ENCODE assay signal across 1 cellular context in the genomic region with DNA sequence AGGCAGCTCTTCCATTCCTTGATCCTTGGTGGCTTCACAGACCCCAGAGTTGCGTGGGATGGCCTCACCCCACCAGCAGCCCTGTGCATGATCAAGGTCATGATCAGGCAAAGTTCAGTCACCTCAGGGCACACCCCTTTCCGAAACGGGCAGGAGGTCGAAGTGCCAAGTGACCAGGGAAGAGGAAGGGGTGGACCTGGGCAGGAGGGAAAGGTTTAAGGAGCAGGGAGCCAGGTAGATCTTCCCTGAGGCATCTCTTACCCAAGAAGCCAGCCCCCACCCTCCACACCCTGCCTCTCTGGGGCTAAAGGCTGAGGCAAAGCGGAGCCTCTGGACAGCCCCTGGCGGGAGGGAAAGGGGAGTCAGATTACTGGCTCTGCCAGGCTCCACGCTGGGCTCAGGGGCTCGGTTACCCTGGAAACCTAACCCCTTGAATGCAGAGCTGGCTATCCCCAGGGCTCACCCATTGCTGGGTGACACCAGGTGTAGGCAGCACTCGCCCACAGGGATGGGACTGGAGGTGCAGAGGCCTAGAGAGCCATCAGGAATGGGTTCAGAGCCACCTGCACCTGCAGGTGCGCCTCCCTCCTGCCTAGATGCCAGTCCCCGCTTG.
TF ChIP-seq lines count a peak whose summit lies in the region.

No MANE protein-coding gene starts in this region.

TF ChIP-seq in HepG2, 621 proteins besides CTCF, POLR2A, EP300 and RAD21 (continues in another document):
- TF ChIP-seq ZNF652 (CRISPR knock-in tag; IDR thresholded peaks at IDR 0.05; ENCODE audit: borderline replicate concordance, low read depth) (no peak), PHF20 (CRISPR knock-in tag; IDR thresholded peaks at IDR 0.05) (no peak), ZNF703 (CRISPR knock-in tag; IDR thresholded peaks at IDR 0.05; ENCODE audit: borderline replicate concordance) (no peak), ZNF660 (CRISPR knock-in tag; IDR thresholded peaks at IDR 0.05; ENCODE audit: borderline replicate concordance, low read depth) (no peak), RFX3 (CRISPR knock-in tag; IDR thresholded peaks at IDR 0.05) (no peak), ZBTB8A (CRISPR knock-in tag; IDR thresholded peaks at IDR 0.05; ENCODE audit: borderline replicate concordance, low read depth) (no peak), SALL1 (CRISPR knock-in tag; IDR thresholded peaks at IDR 0.05) (peak; percentile 31; the same call in 1 of the 2 replicates), ZNF24 (IDR thresholded peaks at IDR 0.05) (no peak), ZNF709 (CRISPR knock-in tag; IDR thresholded peaks at IDR 0.05) (no peak), ZNF333 (CRISPR knock-in tag; IDR thresholded peaks at IDR 0.05; ENCODE audit: borderline replicate concordance) (no peak), AKAP8 (CRISPR knock-in tag; IDR thresholded peaks at IDR 0.05) (no peak), ZNF878 (CRISPR knock-in tag; IDR thresholded peaks at IDR 0.05) (no peak), RFX1 (IDR thresholded peaks at IDR 0.05) (no peak), TCF12 (IDR thresholded peaks at IDR 0.05) (no peak), TCF12 (CRISPR knock-in tag; IDR thresholded peaks at IDR 0.05) (no peak), SIN3A (IDR thresholded peaks at IDR 0.05; ENCODE audit: borderline replicate concordance, low read depth, low read length) (no peak), ZNF550 (CRISPR knock-in tag; IDR thresholded peaks at IDR 0.05; ENCODE audit: borderline replicate concordance) (no peak), ZNF121 (CRISPR knock-in tag; IDR thresholded peaks at IDR 0.05) (no peak), XRCC5 (optimal IDR thresholded peaks at IDR 0.05; ENCODE audit: low read length) (no peak), NR3C1 (CRISPR knock-in tag; IDR thresholded peaks at IDR 0.05) (no peak), CCAR2 (optimal IDR thresholded peaks at IDR 0.05; ENCODE audit: low read depth, low read length) (no peak), PAWR (CRISPR knock-in tag; IDR thresholded peaks at IDR 0.05; ENCODE audit: borderline replicate concordance) (no peak), SRSF1 (optimal IDR thresholded peaks at IDR 0.05; ENCODE audit: low read depth, low read length) (no peak), ZNF670 (CRISPR knock-in tag; IDR thresholded peaks at IDR 0.05; ENCODE audit: borderline replicate concordance) (no peak), MIER2 (CRISPR knock-in tag; IDR thresholded peaks at IDR 0.05) (no peak), ZNF350 (CRISPR knock-in tag; IDR thresholded peaks at IDR 0.05; ENCODE audit: borderline replicate concordance, low read depth) (no peak), KLF15 (CRISPR knock-in tag; IDR thresholded peaks at IDR 0.05; ENCODE audit: borderline replicate concordance) (no peak), RXRA (CRISPR knock-in tag; IDR thresholded peaks at IDR 0.05) (peak; percentile 36; the same call in 1 of the 2 replicates), NFYB (CRISPR knock-in tag; IDR thresholded peaks at IDR 0.05) (no peak), HNF4A (CRISPR knock-in tag; IDR thresholded peaks at IDR 0.05) (peak; percentile 58), ZFP90 (CRISPR knock-in tag; IDR thresholded peaks at IDR 0.05; ENCODE audit: borderline replicate concordance) (no peak), CHD2 (IDR thresholded peaks at IDR 0.05; ENCODE audit: low read depth, low read length) (no peak), GATA4 (IDR thresholded peaks at IDR 0.05; ENCODE audit: borderline replicate concordance, low read depth) (no peak), REPIN1 (CRISPR knock-in tag; IDR thresholded peaks at IDR 0.05; ENCODE audit: borderline replicate concordance, low read depth) (no peak), SSRP1 (CRISPR knock-in tag; IDR thresholded peaks at IDR 0.05) (0 out of 2 replicates have a peak, but pooled peaks have one; percentile 29), KDM5B (CRISPR knock-in tag; IDR thresholded peaks at IDR 0.05; ENCODE audit: borderline replicate concordance) (no peak), ZNF446 (CRISPR knock-in tag; IDR thresholded peaks at IDR 0.05) (no peak), SMYD3 (CRISPR knock-in tag; IDR thresholded peaks at IDR 0.05) (no peak), NR2F6 (IDR thresholded peaks at IDR 0.05) (no peak), NR2F6 (CRISPR knock-in tag; IDR thresholded peaks at IDR 0.05) (no peak), SMAD3 (CRISPR knock-in tag; IDR thresholded peaks at IDR 0.05) (no peak), KLF13 (CRISPR knock-in tag; IDR thresholded peaks at IDR 0.05) (no peak), ZNF432 (CRISPR knock-in tag; IDR thresholded peaks at IDR 0.05; ENCODE audit: borderline replicate concordance) (no peak), SIX4 (CRISPR knock-in tag; IDR thresholded peaks at IDR 0.05) (no peak), ZNF672 (CRISPR knock-in tag; IDR thresholded peaks at IDR 0.05) (no peak)
- TF ChIP-seq, protein P1, sequence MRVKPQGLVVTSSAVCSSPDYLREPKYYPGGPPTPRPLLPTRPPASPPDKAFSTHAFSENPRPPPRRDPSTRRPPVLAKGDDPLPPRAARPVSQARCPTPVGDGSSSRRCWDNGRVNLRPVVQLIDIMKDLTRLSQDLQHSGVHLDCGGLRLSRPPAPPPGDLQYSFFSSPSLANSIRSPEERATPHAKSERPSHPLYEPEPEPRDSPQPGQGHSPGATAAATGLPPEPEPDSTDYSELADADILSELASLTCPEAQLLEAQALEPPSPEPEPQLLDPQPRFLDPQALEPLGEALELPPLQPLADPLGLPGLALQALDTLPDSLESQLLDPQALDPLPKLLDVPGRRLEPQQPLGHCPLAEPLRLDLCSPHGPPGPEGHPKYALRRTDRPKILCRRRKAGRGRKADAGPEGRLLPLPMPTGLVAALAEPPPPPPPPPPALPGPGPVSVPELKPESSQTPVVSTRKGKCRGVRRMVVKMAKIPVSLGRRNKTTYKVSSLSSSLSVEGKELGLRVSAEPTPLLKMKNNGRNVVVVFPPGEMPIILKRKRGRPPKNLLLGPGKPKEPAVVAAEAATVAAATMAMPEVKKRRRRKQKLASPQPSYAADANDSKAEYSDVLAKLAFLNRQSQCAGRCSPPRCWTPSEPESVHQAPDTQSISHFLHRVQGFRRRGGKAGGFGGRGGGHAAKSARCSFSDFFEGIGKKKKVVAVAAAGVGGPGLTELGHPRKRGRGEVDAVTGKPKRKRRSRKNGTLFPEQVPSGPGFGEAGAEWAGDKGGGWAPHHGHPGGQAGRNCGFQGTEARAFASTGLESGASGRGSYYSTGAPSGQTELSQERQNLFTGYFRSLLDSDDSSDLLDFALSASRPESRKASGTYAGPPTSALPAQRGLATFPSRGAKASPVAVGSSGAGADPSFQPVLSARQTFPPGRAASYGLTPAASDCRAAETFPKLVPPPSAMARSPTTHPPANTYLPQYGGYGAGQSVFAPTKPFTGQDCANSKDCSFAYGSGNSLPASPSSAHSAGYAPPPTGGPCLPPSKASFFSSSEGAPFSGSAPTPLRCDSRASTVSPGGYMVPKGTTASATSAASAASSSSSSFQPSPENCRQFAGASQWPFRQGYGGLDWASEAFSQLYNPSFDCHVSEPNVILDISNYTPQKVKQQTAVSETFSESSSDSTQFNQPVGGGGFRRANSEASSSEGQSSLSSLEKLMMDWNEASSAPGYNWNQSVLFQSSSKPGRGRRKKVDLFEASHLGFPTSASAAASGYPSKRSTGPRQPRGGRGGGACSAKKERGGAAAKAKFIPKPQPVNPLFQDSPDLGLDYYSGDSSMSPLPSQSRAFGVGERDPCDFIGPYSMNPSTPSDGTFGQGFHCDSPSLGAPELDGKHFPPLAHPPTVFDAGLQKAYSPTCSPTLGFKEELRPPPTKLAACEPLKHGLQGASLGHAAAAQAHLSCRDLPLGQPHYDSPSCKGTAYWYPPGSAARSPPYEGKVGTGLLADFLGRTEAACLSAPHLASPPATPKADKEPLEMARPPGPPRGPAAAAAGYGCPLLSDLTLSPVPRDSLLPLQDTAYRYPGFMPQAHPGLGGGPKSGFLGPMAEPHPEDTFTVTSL (CRISPR knock-in tag; IDR thresholded peaks at IDR 0.05; ENCODE audit: borderline replicate concordance), result no peak
- TF ChIP-seq, protein P2, sequence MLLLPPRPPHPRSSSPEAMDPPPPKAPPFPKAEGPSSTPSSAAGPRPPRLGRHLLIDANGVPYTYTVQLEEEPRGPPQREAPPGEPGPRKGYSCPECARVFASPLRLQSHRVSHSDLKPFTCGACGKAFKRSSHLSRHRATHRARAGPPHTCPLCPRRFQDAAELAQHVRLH (CRISPR knock-in tag; IDR thresholded peaks at IDR 0.05; ENCODE audit: borderline replicate concordance, low read depth), result no peak
- TF ChIP-seq, protein P3, sequence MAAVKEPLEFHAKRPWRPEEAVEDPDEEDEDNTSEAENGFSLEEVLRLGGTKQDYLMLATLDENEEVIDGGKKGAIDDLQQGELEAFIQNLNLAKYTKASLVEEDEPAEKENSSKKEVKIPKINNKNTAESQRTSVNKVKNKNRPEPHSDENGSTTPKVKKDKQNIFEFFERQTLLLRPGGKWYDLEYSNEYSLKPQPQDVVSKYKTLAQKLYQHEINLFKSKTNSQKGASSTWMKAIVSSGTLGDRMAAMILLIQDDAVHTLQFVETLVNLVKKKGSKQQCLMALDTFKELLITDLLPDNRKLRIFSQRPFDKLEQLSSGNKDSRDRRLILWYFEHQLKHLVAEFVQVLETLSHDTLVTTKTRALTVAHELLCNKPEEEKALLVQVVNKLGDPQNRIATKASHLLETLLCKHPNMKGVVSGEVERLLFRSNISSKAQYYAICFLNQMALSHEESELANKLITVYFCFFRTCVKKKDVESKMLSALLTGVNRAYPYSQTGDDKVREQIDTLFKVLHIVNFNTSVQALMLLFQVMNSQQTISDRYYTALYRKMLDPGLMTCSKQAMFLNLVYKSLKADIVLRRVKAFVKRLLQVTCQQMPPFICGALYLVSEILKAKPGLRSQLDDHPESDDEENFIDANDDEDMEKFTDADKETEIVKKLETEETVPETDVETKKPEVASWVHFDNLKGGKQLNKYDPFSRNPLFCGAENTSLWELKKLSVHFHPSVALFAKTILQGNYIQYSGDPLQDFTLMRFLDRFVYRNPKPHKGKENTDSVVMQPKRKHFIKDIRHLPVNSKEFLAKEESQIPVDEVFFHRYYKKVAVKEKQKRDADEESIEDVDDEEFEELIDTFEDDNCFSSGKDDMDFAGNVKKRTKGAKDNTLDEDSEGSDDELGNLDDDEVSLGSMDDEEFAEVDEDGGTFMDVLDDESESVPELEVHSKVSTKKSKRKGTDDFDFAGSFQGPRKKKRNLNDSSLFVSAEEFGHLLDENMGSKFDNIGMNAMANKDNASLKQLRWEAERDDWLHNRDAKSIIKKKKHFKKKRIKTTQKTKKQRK (IDR thresholded peaks at IDR 0.05; ENCODE audit: low read length), result no peak
- TF ChIP-seq, protein P4, sequence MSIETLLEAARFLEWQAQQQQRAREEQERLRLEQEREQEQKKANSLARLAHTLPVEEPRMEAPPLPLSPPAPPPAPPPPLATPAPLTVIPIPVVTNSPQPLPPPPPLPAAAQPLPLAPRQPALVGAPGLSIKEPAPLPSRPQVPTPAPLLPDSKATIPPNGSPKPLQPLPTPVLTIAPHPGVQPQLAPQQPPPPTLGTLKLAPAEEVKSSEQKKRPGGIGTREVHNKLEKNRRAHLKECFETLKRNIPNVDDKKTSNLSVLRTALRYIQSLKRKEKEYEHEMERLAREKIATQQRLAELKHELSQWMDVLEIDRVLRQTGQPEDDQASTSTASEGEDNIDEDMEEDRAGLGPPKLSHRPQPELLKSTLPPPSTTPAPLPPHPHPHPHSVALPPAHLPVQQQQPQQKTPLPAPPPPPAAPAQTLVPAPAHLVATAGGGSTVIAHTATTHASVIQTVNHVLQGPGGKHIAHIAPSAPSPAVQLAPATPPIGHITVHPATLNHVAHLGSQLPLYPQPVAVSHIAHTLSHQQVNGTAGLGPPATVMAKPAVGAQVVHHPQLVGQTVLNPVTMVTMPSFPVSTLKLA (IDR thresholded peaks at IDR 0.05), result no peak
- TF ChIP-seq, protein P5, sequence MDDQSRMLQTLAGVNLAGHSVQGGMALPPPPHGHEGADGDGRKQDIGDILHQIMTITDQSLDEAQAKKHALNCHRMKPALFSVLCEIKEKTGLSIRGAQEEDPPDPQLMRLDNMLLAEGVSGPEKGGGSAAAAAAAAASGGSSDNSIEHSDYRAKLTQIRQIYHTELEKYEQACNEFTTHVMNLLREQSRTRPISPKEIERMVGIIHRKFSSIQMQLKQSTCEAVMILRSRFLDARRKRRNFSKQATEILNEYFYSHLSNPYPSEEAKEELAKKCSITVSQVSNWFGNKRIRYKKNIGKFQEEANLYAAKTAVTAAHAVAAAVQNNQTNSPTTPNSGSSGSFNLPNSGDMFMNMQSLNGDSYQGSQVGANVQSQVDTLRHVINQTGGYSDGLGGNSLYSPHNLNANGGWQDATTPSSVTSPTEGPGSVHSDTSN (CRISPR knock-in tag; IDR thresholded peaks at IDR 0.05; ENCODE audit: borderline replicate concordance), result no peak
- TF ChIP-seq, protein P6, sequence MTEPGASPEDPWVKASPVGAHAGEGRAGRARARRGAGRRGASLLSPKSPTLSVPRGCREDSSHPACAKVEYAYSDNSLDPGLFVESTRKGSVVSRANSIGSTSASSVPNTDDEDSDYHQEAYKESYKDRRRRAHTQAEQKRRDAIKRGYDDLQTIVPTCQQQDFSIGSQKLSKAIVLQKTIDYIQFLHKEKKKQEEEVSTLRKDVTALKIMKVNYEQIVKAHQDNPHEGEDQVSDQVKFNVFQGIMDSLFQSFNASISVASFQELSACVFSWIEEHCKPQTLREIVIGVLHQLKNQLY (CRISPR knock-in tag; IDR thresholded peaks at IDR 0.05), result peak; percentile 28; the same call in 1 of the 2 replicates
- TF ChIP-seq, protein P7, sequence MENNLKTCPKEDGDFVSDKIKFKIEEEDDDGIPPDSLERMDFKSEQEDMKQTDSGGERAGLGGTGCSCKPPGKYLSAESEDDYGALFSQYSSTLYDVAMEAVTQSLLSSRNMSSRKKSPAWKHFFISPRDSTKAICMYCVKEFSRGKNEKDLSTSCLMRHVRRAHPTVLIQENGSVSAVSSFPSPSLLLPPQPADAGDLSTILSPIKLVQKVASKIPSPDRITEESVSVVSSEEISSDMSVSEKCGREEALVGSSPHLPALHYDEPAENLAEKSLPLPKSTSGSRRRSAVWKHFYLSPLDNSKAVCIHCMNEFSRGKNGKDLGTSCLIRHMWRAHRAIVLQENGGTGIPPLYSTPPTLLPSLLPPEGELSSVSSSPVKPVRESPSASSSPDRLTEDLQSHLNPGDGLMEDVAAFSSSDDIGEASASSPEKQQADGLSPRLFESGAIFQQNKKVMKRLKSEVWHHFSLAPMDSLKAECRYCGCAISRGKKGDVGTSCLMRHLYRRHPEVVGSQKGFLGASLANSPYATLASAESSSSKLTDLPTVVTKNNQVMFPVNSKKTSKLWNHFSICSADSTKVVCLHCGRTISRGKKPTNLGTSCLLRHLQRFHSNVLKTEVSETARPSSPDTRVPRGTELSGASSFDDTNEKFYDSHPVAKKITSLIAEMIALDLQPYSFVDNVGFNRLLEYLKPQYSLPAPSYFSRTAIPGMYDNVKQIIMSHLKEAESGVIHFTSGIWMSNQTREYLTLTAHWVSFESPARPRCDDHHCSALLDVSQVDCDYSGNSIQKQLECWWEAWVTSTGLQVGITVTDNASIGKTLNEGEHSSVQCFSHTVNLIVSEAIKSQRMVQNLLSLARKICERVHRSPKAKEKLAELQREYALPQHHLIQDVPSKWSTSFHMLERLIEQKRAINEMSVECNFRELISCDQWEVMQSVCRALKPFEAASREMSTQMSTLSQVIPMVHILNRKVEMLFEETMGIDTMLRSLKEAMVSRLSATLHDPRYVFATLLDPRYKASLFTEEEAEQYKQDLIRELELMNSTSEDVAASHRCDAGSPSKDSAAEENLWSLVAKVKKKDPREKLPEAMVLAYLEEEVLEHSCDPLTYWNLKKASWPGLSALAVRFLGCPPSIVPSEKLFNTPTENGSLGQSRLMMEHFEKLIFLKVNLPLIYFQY (CRISPR knock-in tag; IDR thresholded peaks at IDR 0.05; ENCODE audit: borderline replicate concordance), result no peak
